ENCODE assay signal across 8 cellular contexts in the genomic region with DNA sequence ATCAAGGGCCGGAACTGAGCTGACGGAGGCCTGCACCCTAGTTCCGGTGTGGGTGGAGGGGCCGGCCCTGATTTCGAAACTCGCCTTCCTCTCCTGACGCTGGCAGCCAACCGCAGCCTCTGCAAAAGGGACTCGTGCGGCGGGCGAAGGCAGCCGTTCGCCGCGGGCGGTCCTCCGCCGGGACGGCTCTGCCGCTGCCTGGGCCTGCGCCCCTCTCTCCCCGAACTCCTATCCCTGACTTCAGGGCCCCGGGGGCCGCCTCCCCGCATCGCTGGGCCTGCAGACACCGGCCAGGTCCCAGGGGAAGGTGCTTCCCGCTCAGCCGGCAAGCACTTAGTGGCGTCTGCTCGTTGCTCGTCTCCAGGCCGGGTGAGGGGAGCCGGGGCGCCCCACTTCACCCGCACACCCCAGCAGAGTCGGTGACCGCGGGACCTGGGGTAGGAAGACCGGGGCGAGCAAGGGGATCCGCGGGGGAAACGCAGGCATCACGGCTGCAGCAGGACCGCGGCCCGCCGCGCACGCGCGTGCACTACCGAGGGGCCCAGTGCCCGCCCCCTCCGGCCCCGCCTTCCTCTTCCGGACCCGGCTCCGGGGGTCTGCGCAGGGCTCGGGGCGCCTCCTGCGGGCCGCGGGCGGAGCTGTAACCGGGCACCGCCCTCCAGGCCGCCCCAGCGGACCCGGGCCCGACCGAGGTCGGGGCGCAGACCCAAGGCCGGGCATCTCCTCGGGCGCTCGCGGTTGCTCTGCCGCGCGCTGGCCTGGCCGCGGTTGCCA. TPM values are rescaled to one million over a fixed set of nuclear protein-coding genes. Genes with fewer than 3 reads are reported as not detected.
A peak's percentile ranks its signal among the peaks of the same experiment; 100 is the strongest.
DNase-seq lines count a peak whose midpoint lies in the region; ATAC-seq and TF ChIP-seq lines count a peak whose summit lies in the region.

No MANE protein-coding gene starts in this region.

- H3K4me3 ChIP-seq in PC-3 (ENCODE audit: low read length) (peak overlapping the region; percentile 83), esophagus squamous epithelium (peak overlapping the region; percentile 48 to 80 (median 73))

- peaks cover 30% of the 10 kb centered on the region for H3K79me2 ChIP-seq in PC-3 (ENCODE audit: low read length)

- no peaks in the 10 kb centered on the region for H3K9me2 ChIP-seq in PC-3 (replicated peaks; ENCODE audit: low read length)

- CTCF ChIA-PET in PC-3 (lab: Charles Lee): no interaction called here

- BruUV-seq in PC-3 (replicated peaks; lab: Mats Ljungman, UMichigan): no TSS peak

- peaks cover 37 to 52% (median 48%) of the 10 kb centered on the region in 3 donors for H3K4me1 Mint-ChIP-seq in naive B cell
- H3K4me1 Mint-ChIP-seq in stimulated activated effector memory CD8-positive, alpha-beta T cell treated with anti-CD3 and anti-CD28 coated beads, Interleukin-12 subunit alpha, Interleukin-12 subunit beta, amount 100 ng/mL, for 72 hours: peaks cover 69% of the 10 kb centered on the region

- intact Hi-C loops in PC-3 (cut with micrococcal nuclease) (loop anchor here (1.0 kb wide), 1 partner anchor 29 kb away; no protein-coding TSS in a partner anchor), esophagus squamous epithelium (cut with DNase I) (no loop called here)

- H3K4me2 ChIP-seq in PC-3 (ENCODE audit: low read length): peak overlapping the region; percentile 93

- ATAC-seq in GM21526 (IDR thresholded peaks at IDR 0.05; ENCODE audit: low FRiP score, unreplicated experiment) (peak; percentile 48), PC-3 (peak; percentile 63), naive B cell (ENCODE audit: low read depth in 2 of 2) (peak; percentile 75 to 76)
- ATAC-seq in stimulated activated effector memory CD8-positive, alpha-beta T cell treated with anti-CD3 and anti-CD28 coated beads, Interleukin-12 subunit alpha, Interleukin-12 subunit beta, amount 100 ng/mL, for 72 hours: peak; percentile 78

- H3K27ac ChIP-seq in PC-3 (ENCODE audit: low read length): peak overlapping the region; percentile 89
- peak overlapping the region; percentile 88 to 98 (median 95) for H3K27ac ChIP-seq in esophagus squamous epithelium

- H2AFZ ChIP-seq in PC-3 (ENCODE audit: low read length): peak overlapping the region; percentile 79

- H3F3A ChIP-seq in PC-3 (ENCODE audit: low read length, unreplicated experiment): no peaks in the 10 kb centered on the region

- H3K36me3 ChIP-seq in PC-3 (ENCODE audit: low read depth, low read length) (peaks cover 23% of the 10 kb centered on the region; the same call in 1 of the 2 replicates), esophagus squamous epithelium (peaks cover 29 to 64% (median 37%) of the 10 kb centered on the region in 3 donors)

- POLR2A ChIA-PET in PC-3 (lab: Charles Lee; ENCODE audit: unreplicated experiment): interaction anchor here (0.6 to 1.0 kb wide), 2 partner anchors 15 to 85 kb away, joined by 3 to 4 read pairs; partner anchors contain the start of gene SSH3

- H3K27me3 ChIP-seq in PC-3 (ENCODE audit: low read length) (no peaks in the 10 kb centered on the region), esophagus squamous epithelium (no peaks in the 10 kb centered on the region)

- no peaks in the 10 kb centered on the region for H3K9me3 ChIP-seq in PC-3 (ENCODE audit: low read length)
- no peaks in the 10 kb centered on the region for H3K9me3 ChIP-seq in esophagus squamous epithelium

- H3K27ac Mint-ChIP-seq in naive B cell: peak overlapping the region; percentile 97 to 99 (median 98)
- peak overlapping the region; percentile 96 for H3K27ac Mint-ChIP-seq in stimulated activated effector memory CD8-positive, alpha-beta T cell treated with anti-CD3 and anti-CD28 coated beads, Interleukin-12 subunit alpha, Interleukin-12 subunit beta, amount 100 ng/mL, for 72 hours

- H3K4me1 ChIP-seq in PC-3 (ENCODE audit: insufficient read depth, low read length) (peaks cover 39% of the 10 kb centered on the region), esophagus squamous epithelium (peaks cover 47 to 82% (median 62%) of the 10 kb centered on the region in 3 donors)

- peak overlapping the region; percentile 79 to 92 (median 84) for H3K4me3 Mint-ChIP-seq in naive B cell
- peak overlapping the region; percentile 75 for H3K4me3 Mint-ChIP-seq in stimulated activated effector memory CD8-positive, alpha-beta T cell treated with anti-CD3 and anti-CD28 coated beads, Interleukin-12 subunit alpha, Interleukin-12 subunit beta, amount 100 ng/mL, for 72 hours

- no peaks in the 10 kb centered on the region for H3K9me3 Mint-ChIP-seq in naive B cell
- H3K9me3 Mint-ChIP-seq in stimulated activated effector memory CD8-positive, alpha-beta T cell treated with anti-CD3 and anti-CD28 coated beads, Interleukin-12 subunit alpha, Interleukin-12 subunit beta, amount 100 ng/mL, for 72 hours: no peaks in the 10 kb centered on the region

- H3K27me3 Mint-ChIP-seq in naive B cell: no peaks in the 10 kb centered on the region

- TF ChIP-seq CTCF in PC-3 (conservative IDR thresholded peaks at IDR 0.05; ENCODE audit: low read depth, low read length) (0 out of 2 replicates have a peak, but pooled peaks have one; percentile 15), esophagus squamous epithelium (IDR thresholded peaks at IDR 0.05) (peak in 5 of 6 experiments; percentile 49 to 70 (median 62))

- H3K36me3 Mint-ChIP-seq in naive B cell: peaks cover 8 to 12% of the 10 kb centered on the region in 2 donors
- H3K36me3 Mint-ChIP-seq in stimulated activated effector memory CD8-positive, alpha-beta T cell treated with anti-CD3 and anti-CD28 coated beads, Interleukin-12 subunit alpha, Interleukin-12 subunit beta, amount 100 ng/mL, for 72 hours: peaks cover 95% of the 10 kb centered on the region

- WGBS in esophagus squamous epithelium, 2 donors: 0% methylated on average over 4 to 10 of the region's 87 CpGs

- peak in 2 of 4 donors; percentile 60 to 75 for TF ChIP-seq POLR2A in esophagus squamous epithelium (IDR thresholded peaks at IDR 0.05)

- peak overlapping the region; percentile 88 for H3K9ac ChIP-seq in PC-3 (ENCODE audit: low read length)

- H4K20me1 ChIP-seq in PC-3 (ENCODE audit: low read length): peaks cover under 1% of the 10 kb centered on the region; the same call in 1 of the 2 replicates

- DNase-seq in DMS53 treated with DMSO at 0.1 percent for 48 hours (lab: John Stamatoyannopoulos, UW; ENCODE audit: unreplicated experiment) (peak; percentile 71), HuH-7.5 (ENCODE audit: low spot score) (peak; percentile 100), PC-3 (peak; percentile 85), esophagus squamous epithelium (lab: John Stamatoyannopoulos, UW) (peak; percentile 50), naive B cell (peak; percentile 95)
- DNase-seq in activated T-cell treated with anti-CD3 and anti-CD28 coated beads, Interleukin-2, amount 50 U/mL, for 48 hours: peak; percentile 93 to 94
- DNase-seq in stimulated activated effector memory CD8-positive, alpha-beta T cell treated with anti-CD3 and anti-CD28 coated beads, Interleukin-12 subunit alpha, Interleukin-12 subunit beta, amount 100 ng/mL, for 72 hours (ENCODE audit: low spot score in 2 of 2): peak; percentile 88 to 96

RNA-seq across cellular contexts. Expression of gene ANKRD13D, which starts 0.5 kb away (rescaled TPM):
- total RNA-seq in PC-3 (2014; rRNA removed) (58.9 and 63.9 TPM in 2 replicates), esophagus squamous epithelium (10 to 100 TPM; 27.4 to 50.6 (median 41.6) TPM)
- polyA plus RNA-seq in naive B cell (ENCODE audit: low read depth in 6 of 6): 10 to 100 TPM in 2 of 6 donors, 1 to 10 TPM in 4; 3.5 to 18.4 (median 8.4) TPM

RNA-seq across cellular contexts. Expression of gene SSH3, which starts 14.7 kb away (rescaled TPM):
- total RNA-seq in PC-3 (2014; rRNA removed) (35.1 and 52.4 TPM in 2 replicates), esophagus squamous epithelium (10 to 100 TPM; 51.4 to 78.4 (median 64.8) TPM)
- under 1 TPM in 1 of 6 donors, not detected in 5; 0.18 TPM for polyA plus RNA-seq in naive B cell (ENCODE audit: low read depth in 6 of 6)

RNA-seq across cellular contexts. Expression of gene GRK2, which starts 22.4 kb away (rescaled TPM):
- total RNA-seq in PC-3 (2014; rRNA removed): 103 TPM in 2 replicates
- 10 to 100 TPM; 54.1 to 93.2 (median 68.5) TPM for total RNA-seq in esophagus squamous epithelium
- polyA plus RNA-seq in naive B cell (ENCODE audit: low read depth in 6 of 6): 10 to 100 TPM; 17.9 to 63.4 (median 31.7) TPM

Comparison
In these comparisons a context has a peak if more than half of its experiments do, and no peak if none do; other contexts are left out.
1. Peak in every context shown above with its lines: DNase-seq, ATAC-seq, H3K4me3 ChIP-seq and H3K27ac ChIP-seq.
2. DNase-seq: peak in every context shown above with its lines; median percentile 100 in HuH-7.5; 95 in naive B cell; 94 in activated T-cell treated with anti-CD3 and anti-CD28 coated beads, Interleukin-2, amount 50 U/mL, for 48 hours; 92 in stimulated activated effector memory CD8-positive, alpha-beta T cell treated with anti-CD3 and anti-CD28 coated beads, Interleukin-12 subunit alpha, Interleukin-12 subunit beta, amount 100 ng/mL, for 72 hours; 85 in PC-3; 71 in DMS53 treated with DMSO at 0.1 percent for 48 hours; 50 in esophagus squamous epithelium.